ENCODE assay signal across 28 cellular contexts in the genomic region with DNA sequence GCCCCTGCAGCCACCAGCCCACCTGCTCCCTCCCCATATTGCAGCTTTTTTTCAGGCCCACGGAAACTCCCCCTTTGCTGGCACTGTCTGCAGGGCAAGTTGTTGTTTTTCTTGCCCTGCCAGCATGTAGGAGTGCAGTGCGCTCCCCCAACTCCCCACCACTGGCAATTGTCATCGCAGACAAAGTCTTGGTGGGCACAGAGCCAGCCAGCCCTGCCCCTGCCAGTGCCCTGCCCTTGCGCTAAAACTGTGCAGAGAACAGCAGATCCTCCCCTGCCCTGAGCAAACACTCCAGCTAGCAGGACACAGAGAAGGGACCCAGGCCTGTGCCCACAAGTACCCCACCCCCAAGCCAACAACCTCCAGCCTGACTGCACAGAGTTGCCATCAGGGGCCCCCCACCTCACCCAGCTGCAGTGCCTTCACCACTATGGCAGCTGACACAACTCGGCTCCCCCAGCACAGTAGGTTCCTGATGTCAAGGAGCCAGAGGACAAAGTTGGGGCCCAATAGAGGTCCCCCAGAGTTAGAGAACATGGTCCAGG.
"Had no signal": no experiment of that assay in that cellular context is flagged by ENCODE, and none has a peak within 500 bp of the region (broad histone marks: within the 10 kb centered on the region; RNA-seq: fewer than 3 reads in every experiment).

No MANE protein-coding gene starts in this region.

- H3K27me3 ChIP-seq: ascending aorta, breast epithelium, cardiac muscle cell, dorsolateral prefrontal cortex had no signal

- DNase-seq: activated CD4-positive, alpha-beta memory T cell treated with anti-CD3 and anti-CD28 coated beads for 36 hours; activated CD4-positive, alpha-beta T cell treated with anti-CD3 and anti-CD28 coated beads for 36 hours; activated CD4-positive, alpha-beta T cell treated with anti-CD3 and anti-CD28 coated beads, Interleukin-2, amount 10 ng/mL, durations not matched to agents 24 days and 14 days; activated CD4-positive, CD25-positive, alpha-beta regulatory T cell; activated CD4-positive, CD25-positive, alpha-beta regulatory T cell treated with anti-CD3 and anti-CD28 coated beads, Interleukin-2, amount 50 U/mL, for 72 hours; activated CD8-positive, alpha-beta memory T cell treated with anti-CD3 and anti-CD28 coated beads, Interleukin-2, amount 10 ng/mL, durations not matched to agents 7 days and 5 days; activated CD8-positive, alpha-beta memory T cell treated with anti-CD3 and anti-CD28 coated beads, Interleukin-2, amount 50 U/mL, for 4 hours; activated CD8-positive, alpha-beta T cell treated with anti-CD3 and anti-CD28 coated beads, Interleukin-2, amount 10 ng/mL, durations not matched to agents 7 days and 5 days; activated gamma-delta T cell; activated naive CD4-positive, alpha-beta T cell; activated naive CD4-positive, alpha-beta T cell treated with anti-CD3 and anti-CD28 coated beads, Interleukin-2, amount 10 ng/mL, durations not matched to agents 7 days and 5 days; activated naive CD8-positive, alpha-beta T cell treated with anti-CD3 and anti-CD28 coated beads, Interleukin-2, amount 10 ng/mL, durations not matched to agents 7 days and 5 days; activated T-cell treated with anti-CD3 and anti-CD28 coated beads, Interleukin-2, amount 50 U/mL, for 1 hour; activated T-cell treated with anti-CD3 and anti-CD28 coated beads, Interleukin-2, amount 50 U/mL, for 48 hours; central memory CD4-positive, alpha-beta T cell; cerebellar nuclear complex; dorsolateral prefrontal cortex; effector memory CD4-positive, alpha-beta T cell; endodermal cell; foreskin fibroblast; head of caudate nucleus; T-helper 2 cell had no signal

- H3K36me3 ChIP-seq: ascending aorta, breast epithelium, cardiac muscle cell had no signal

- H3K4me3 ChIP-seq: ascending aorta, breast epithelium, cardiac muscle cell, coronary artery, dorsolateral prefrontal cortex had no signal

- ATAC-seq: activated CD4-positive, alpha-beta T cell treated with anti-CD3 and anti-CD28 coated beads for 36 hours; activated CD8-positive, alpha-beta memory T cell treated with anti-CD3 and anti-CD28 coated beads, Interleukin-2, amount 10 ng/mL, durations not matched to agents 7 days and 5 days; activated CD8-positive, alpha-beta T cell treated with anti-CD3 and anti-CD28 coated beads, Interleukin-2, amount 10 ng/mL, durations not matched to agents 7 days and 5 days; activated naive CD4-positive, alpha-beta T cell treated with anti-CD3 and anti-CD28 coated beads, Interleukin-2, amount 50 U/mL, for 72 hours; esophagus mucosa had no signal

- H3K27ac ChIP-seq: ascending aorta, breast epithelium, cardiac muscle cell, coronary artery, dorsolateral prefrontal cortex had no signal

- H3K4me1 ChIP-seq: ascending aorta, breast epithelium had no signal
